ENCODE assay signal across 8 cellular contexts in genomic region chr4:118265312-118266144, GRCh38.
A peak's percentile ranks its signal among the peaks of the same experiment; 100 is the strongest.
DNase-seq lines count a peak whose midpoint lies in the region; ATAC-seq lines count a peak whose summit lies in the region.

No MANE protein-coding gene starts in this region.

- H3K27me3 ChIP-seq in ACC112 (ENCODE audit: insufficient read depth, low read length) (peaks cover 8% of the 10 kb centered on the region; the same call in 1 of the 2 replicates), iPS-15b (ENCODE audit: control insufficient read depth, insufficient read depth, low read length) (peaks cover 3% of the 10 kb centered on the region)

- H2AFZ ChIP-seq in ACC112 (ENCODE audit: low read length, unreplicated experiment) = peak overlapping the region; percentile 53

- peak overlapping the region; percentile 37 for H3K9ac ChIP-seq in iPS-15b (ENCODE audit: low read depth, low read length)

- peak overlapping the region; percentile 62 for H3K4me3 Mint-ChIP-seq in activated naive CD4-positive, alpha-beta T cell treated with anti-CD3 and anti-CD28 coated beads, Interleukin-2, amount 10 ng/mL, durations not matched to agents 7 days and 5 days
- peak overlapping the region; percentile 72 for H3K4me3 Mint-ChIP-seq in stimulated activated memory B cell treated with anti-CD40 and anti-IgM and Interleukin-4, amounts not matched to agents 10 μg/mL and 1 μg/mL and 100 μg/mL, for 72 hours

- CTCF ChIA-PET in activated naive CD4-positive, alpha-beta T cell treated with anti-CD3 and anti-CD28 coated beads, Interleukin-2, amount 10 ng/mL, durations not matched to agents 7 days and 5 days (lab: Charles Lee) = no interaction called here

- no peaks in the 10 kb centered on the region for H3K36me3 ChIP-seq in ACC112 (ENCODE audit: insufficient read depth, low read length)
- no peaks in the 10 kb centered on the region for H3K36me3 ChIP-seq in iPS-15b (ENCODE audit: control insufficient read depth, insufficient read depth, low read length)

- no peaks in the 10 kb centered on the region for H3K9me3 ChIP-seq in iPS-15b (ENCODE audit: control insufficient read depth, insufficient read depth, low read length)

- H3K27me3 Mint-ChIP-seq in activated naive CD4-positive, alpha-beta T cell treated with anti-CD3 and anti-CD28 coated beads, Interleukin-2, amount 10 ng/mL, durations not matched to agents 7 days and 5 days = peaks cover 14% of the 10 kb centered on the region
- H3K27me3 Mint-ChIP-seq in stimulated activated memory B cell treated with anti-CD40 and anti-IgM and Interleukin-4, amounts not matched to agents 10 μg/mL and 1 μg/mL and 100 μg/mL, for 72 hours = no peaks in the 10 kb centered on the region

- no peak overlapping the region for H3K27ac Mint-ChIP-seq in activated naive CD4-positive, alpha-beta T cell treated with anti-CD3 and anti-CD28 coated beads, Interleukin-2, amount 10 ng/mL, durations not matched to agents 7 days and 5 days
- no peak overlapping the region for H3K27ac Mint-ChIP-seq in stimulated activated memory B cell treated with anti-CD40 and anti-IgM and Interleukin-4, amounts not matched to agents 10 μg/mL and 1 μg/mL and 100 μg/mL, for 72 hours

- peak; percentile 34 for ATAC-seq in HG02610 (IDR thresholded peaks at IDR 0.05; ENCODE audit: unreplicated experiment)
- ATAC-seq in stimulated activated memory B cell treated with anti-CD40 and anti-IgM and Interleukin-4, amounts not matched to agents 10 μg/mL and 1 μg/mL and 100 μg/mL, for 72 hours = peak; percentile 57
- ATAC-seq in GM19397 (IDR thresholded peaks at IDR 0.05; ENCODE audit: unreplicated experiment) = no peak

- H3K9me3 Mint-ChIP-seq in activated naive CD4-positive, alpha-beta T cell treated with anti-CD3 and anti-CD28 coated beads, Interleukin-2, amount 10 ng/mL, durations not matched to agents 7 days and 5 days = no peaks in the 10 kb centered on the region
- H3K9me3 Mint-ChIP-seq in stimulated activated memory B cell treated with anti-CD40 and anti-IgM and Interleukin-4, amounts not matched to agents 10 μg/mL and 1 μg/mL and 100 μg/mL, for 72 hours = no peaks in the 10 kb centered on the region

- H3K4me3 ChIP-seq in ACC112 (ENCODE audit: low read depth, low read length) (peak overlapping the region; percentile 70), iPS-15b (ENCODE audit: low read depth, low read length) (peak overlapping the region; percentile 50)

- no peaks in the 10 kb centered on the region for H3K4me1 ChIP-seq in ACC112 (ENCODE audit: control insufficient read depth, insufficient read depth, low read length, unreplicated experiment)
- H3K4me1 ChIP-seq in iPS-15b (ENCODE audit: control insufficient read depth, insufficient read depth, low read length) = no peaks in the 10 kb centered on the region

- no peaks in the 10 kb centered on the region for H3K79me2 ChIP-seq in ACC112 (ENCODE audit: control insufficient read depth, insufficient read depth, low read length, unreplicated experiment)

- no peak overlapping the region for H3K27ac ChIP-seq in ACC112 (ENCODE audit: low read depth, low read length)

- no peaks in the 10 kb centered on the region for H3K36me3 Mint-ChIP-seq in activated naive CD4-positive, alpha-beta T cell treated with anti-CD3 and anti-CD28 coated beads, Interleukin-2, amount 10 ng/mL, durations not matched to agents 7 days and 5 days
- no peaks in the 10 kb centered on the region for H3K36me3 Mint-ChIP-seq in stimulated activated memory B cell treated with anti-CD40 and anti-IgM and Interleukin-4, amounts not matched to agents 10 μg/mL and 1 μg/mL and 100 μg/mL, for 72 hours

- peak; percentile 50 for DNase-seq in activated naive CD4-positive, alpha-beta T cell treated with anti-CD3 and anti-CD28 coated beads, Interleukin-2, amount 10 ng/mL, durations not matched to agents 7 days and 5 days
- DNase-seq in HCEC 1CT (no peak), DMS153 (lab: John Stamatoyannopoulos, UW) (no peak)

- H3K4me1 Mint-ChIP-seq in activated naive CD4-positive, alpha-beta T cell treated with anti-CD3 and anti-CD28 coated beads, Interleukin-2, amount 10 ng/mL, durations not matched to agents 7 days and 5 days = peaks cover 3% of the 10 kb centered on the region
- H3K4me1 Mint-ChIP-seq in stimulated activated memory B cell treated with anti-CD40 and anti-IgM and Interleukin-4, amounts not matched to agents 10 μg/mL and 1 μg/mL and 100 μg/mL, for 72 hours = no peaks in the 10 kb centered on the region
